In genomic region chr7:149184274-149184673, GRCh38 we compare ENCODE assay signal across 2 cellular contexts.
TF ChIP-seq lines count a peak whose summit lies in the region.

No MANE protein-coding gene starts in this region.

TF ChIP-seq in IMR-90, 13 proteins besides CTCF, POLR2A, EP300 and RAD21:
- no peak for TF ChIP-seq SMC3 (IDR thresholded peaks at IDR 0.05; ENCODE audit: low read depth, low read length)
- TF ChIP-seq NFE2L2 (IDR thresholded peaks at IDR 0.05; ENCODE audit: low read depth, low read length): no peak
- no peak for TF ChIP-seq CHD1 (IDR thresholded peaks at IDR 0.05; ENCODE audit: low read depth, low read length)
- no peak for TF ChIP-seq CEBPB (IDR thresholded peaks at IDR 0.05; ENCODE audit: low read depth, low read length)
- no peak for TF ChIP-seq BHLHE40 (IDR thresholded peaks at IDR 0.05; ENCODE audit: low read depth, low read length)
- no peak for TF ChIP-seq MAFK (IDR thresholded peaks at IDR 0.05; ENCODE audit: low read depth, low read length)
- no peak for TF ChIP-seq FOS (IDR thresholded peaks at IDR 0.05; ENCODE audit: low read depth, low read length)
- no peak for TF ChIP-seq USF2 (IDR thresholded peaks at IDR 0.05; ENCODE audit: low read depth, low read length)
TF ChIP-seq in IMR-90: peak in this region for 0.

TF ChIP-seq in H1, 55 proteins besides CTCF, POLR2A, EP300 and RAD21:
- TF ChIP-seq POLR2AphosphoS5 (IDR thresholded peaks at IDR 0.05; ENCODE audit: low read depth, low read length) (0 out of 2 replicates have a peak, but pooled peaks have one; percentile 56), MAX (IDR thresholded peaks at IDR 0.05) (no peak)
